ENCODE assay signal across 1 cellular context in the genomic region with DNA sequence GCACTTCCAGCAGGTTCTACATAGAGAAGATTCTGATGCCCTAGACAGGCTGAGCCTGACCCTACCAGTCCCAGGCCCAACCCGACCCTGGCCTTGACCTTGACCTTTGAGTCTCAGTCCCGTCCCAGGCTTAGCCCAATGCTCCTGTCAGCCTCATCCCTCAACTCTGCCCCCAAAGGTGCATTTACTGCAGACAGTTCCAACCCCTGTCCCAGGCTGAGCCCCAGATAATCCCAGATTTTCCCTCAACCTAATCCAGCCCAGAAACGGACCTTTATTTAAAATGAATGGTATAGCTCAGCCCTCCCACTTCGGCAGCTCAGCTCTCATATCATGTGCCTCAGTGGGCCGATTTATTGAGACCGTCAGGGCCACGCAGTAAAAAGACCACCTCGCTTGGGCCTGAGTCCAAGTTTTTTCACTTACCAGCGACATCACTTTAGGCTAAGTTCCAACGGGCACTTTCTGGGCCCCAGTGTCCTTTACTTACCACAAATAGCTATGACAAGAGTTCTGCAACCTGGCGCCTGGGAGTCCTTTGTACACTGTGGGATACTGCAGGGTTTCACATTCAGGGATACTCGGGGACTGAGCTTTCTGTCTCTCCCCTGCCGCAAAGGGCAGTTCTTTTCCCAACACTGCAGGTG.
TF ChIP-seq lines count a peak whose summit lies in the region.

No MANE protein-coding gene starts in this region.

TF ChIP-seq in GM23338, 12 proteins besides CTCF, POLR2A, EP300 and RAD21 (continued from another document):
- TF ChIP-seq, protein P1, sequence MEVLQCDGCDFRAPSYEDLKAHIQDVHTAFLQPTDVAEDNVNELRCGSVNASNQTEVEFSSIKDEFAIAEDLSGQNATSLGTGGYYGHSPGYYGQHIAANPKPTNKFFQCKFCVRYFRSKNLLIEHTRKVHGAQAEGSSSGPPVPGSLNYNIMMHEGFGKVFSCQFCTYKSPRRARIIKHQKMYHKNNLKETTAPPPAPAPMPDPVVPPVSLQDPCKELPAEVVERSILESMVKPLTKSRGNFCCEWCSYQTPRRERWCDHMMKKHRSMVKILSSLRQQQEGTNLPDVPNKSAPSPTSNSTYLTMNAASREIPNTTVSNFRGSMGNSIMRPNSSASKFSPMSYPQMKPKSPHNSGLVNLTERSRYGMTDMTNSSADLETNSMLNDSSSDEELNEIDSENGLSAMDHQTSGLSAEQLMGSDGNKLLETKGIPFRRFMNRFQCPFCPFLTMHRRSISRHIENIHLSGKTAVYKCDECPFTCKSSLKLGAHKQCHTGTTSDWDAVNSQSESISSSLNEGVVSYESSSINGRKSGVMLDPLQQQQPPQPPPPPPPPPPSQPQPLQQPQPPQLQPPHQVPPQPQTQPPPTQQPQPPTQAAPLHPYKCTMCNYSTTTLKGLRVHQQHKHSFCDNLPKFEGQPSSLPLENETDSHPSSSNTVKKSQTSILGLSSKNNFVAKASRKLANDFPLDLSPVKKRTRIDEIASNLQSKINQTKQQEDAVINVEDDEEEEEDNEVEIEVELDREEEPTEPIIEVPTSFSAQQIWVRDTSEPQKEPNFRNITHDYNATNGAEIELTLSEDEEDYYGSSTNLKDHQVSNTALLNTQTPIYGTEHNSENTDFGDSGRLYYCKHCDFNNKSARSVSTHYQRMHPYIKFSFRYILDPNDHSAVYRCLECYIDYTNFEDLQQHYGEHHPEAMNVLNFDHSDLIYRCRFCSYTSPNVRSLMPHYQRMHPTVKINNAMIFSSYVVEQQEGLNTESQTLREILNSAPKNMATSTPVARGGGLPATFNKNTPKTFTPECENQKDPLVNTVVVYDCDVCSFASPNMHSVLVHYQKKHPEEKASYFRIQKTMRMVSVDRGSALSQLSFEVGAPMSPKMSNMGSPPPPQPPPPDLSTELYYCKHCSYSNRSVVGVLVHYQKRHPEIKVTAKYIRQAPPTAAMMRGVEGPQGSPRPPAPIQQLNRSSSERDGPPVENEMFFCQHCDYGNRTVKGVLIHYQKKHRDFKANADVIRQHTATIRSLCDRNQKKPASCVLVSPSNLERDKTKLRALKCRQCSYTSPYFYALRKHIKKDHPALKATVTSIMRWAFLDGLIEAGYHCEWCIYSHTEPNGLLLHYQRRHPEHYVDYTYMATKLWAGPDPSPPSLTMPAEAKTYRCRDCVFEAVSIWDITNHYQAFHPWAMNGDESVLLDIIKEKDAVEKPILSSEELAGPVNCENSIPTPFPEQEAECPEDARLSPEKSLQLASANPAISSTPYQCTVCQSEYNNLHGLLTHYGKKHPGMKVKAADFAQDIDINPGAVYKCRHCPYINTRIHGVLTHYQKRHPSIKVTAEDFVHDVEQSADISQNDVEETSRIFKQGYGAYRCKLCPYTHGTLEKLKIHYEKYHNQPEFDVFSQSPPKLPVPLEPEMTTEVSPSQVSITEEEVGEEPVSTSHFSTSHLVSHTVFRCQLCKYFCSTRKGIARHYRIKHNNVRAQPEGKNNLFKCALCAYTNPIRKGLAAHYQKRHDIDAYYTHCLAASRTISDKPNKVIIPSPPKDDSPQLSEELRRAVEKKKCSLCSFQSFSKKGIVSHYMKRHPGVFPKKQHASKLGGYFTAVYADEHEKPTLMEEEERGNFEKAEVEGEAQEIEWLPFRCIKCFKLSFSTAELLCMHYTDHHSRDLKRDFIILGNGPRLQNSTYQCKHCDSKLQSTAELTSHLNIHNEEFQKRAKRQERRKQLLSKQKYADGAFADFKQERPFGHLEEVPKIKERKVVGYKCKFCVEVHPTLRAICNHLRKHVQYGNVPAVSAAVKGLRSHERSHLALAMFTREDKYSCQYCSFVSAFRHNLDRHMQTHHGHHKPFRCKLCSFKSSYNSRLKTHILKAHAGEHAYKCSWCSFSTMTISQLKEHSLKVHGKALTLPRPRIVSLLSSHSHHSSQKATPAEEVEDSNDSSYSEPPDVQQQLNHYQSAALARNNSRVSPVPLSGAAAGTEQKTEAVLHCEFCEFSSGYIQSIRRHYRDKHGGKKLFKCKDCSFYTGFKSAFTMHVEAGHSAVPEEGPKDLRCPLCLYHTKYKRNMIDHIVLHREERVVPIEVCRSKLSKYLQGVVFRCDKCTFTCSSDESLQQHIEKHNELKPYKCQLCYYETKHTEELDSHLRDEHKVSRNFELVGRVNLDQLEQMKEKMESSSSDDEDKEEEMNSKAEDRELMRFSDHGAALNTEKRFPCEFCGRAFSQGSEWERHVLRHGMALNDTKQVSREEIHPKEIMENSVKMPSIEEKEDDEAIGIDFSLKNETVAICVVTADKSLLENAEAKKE (CRISPR knock-in tag; IDR thresholded peaks at IDR 0.05) = no peak
- no peak for TF ChIP-seq STAT1 (IDR thresholded peaks at IDR 0.05; ENCODE audit: unreplicated experiment)
- TF ChIP-seq, protein P2, sequence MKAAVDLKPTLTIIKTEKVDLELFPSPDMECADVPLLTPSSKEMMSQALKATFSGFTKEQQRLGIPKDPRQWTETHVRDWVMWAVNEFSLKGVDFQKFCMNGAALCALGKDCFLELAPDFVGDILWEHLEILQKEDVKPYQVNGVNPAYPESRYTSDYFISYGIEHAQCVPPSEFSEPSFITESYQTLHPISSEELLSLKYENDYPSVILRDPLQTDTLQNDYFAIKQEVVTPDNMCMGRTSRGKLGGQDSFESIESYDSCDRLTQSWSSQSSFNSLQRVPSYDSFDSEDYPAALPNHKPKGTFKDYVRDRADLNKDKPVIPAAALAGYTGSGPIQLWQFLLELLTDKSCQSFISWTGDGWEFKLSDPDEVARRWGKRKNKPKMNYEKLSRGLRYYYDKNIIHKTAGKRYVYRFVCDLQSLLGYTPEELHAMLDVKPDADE (IDR thresholded peaks at IDR 0.05) = no peak
- no peak for TF ChIP-seq ZNF331 (CRISPR knock-in tag; IDR thresholded peaks at IDR 0.05; ENCODE audit: low read depth)
- no peak for TF ChIP-seq POLR2AphosphoS5 (IDR thresholded peaks at IDR 0.05; ENCODE audit: low read depth)
- no peak for TF ChIP-seq CREB1 (CRISPR knock-in tag; IDR thresholded peaks at IDR 0.05; ENCODE audit: low read depth)
- TF ChIP-seq NANOG (IDR thresholded peaks at IDR 0.05; ENCODE audit: borderline replicate concordance) = no peak
- TF ChIP-seq JUNB (IDR thresholded peaks at IDR 0.05; ENCODE audit: unreplicated experiment) = no peak
